Comparison of ENCODE assay signal across 18 cellular contexts in the genomic region with DNA sequence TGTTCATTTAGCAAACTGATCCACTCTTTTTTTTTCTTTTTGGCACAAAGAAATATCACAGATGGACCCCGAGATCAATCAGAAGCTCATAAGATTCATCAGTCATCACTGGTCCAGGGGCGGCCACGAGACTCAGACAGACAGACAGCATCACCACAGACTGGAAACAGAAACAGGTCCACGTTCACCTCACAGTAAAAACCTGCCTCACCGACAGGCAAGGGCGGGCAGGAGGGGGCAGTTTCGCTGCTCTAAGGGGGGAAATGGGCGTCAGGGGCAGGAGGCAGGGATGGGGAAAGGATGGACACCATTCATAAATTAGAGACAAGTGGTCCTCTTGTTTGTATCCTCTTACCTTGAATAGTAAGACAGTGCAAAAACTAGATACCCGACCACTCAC.
"Had no signal": no experiment of that assay in that cellular context is flagged by ENCODE, and none has a peak within 500 bp of the region (broad histone marks: within the 10 kb centered on the region; RNA-seq: fewer than 3 reads in every experiment).

No MANE protein-coding gene starts in this region.

- DNase-seq: cerebellar nuclear complex; heart right ventricle; hypothalamus; kidney glomerular epithelial cell; nephron progenitor cell; pancreas; right lobe of liver; stimulated activated CD4-positive, alpha-beta T cell treated with anti-CD3 and anti-CD28 coated beads, Interleukin-4, amount 100 ng/mL, for 1 hour; stimulated activated CD8-positive, alpha-beta memory T cell treated with anti-CD3 and anti-CD28 coated beads, Interleukin-4, amount 100 ng/mL, for 48 hours; stimulated activated naive CD8-positive, alpha-beta T cell treated with anti-CD3 and anti-CD28 coated beads, Interleukin-15, Interleukin-2, amounts not matched to agents 100 U/mL and 50 U/mL, for 24 hours; thyroid gland; uterus had no signal

- H3K4me3 Mint-ChIP-seq: dendritic cell treated with granulocyte-macrophage colony-stimulating factor and Interleukin-4, amounts not matched to agents 40 ng/mL and 50 ng/mL, for 4 days; nephron progenitor cell; stimulated activated effector memory CD8-positive, alpha-beta T cell treated with anti-CD3 and anti-CD28 coated beads, Interleukin-12 subunit alpha, Interleukin-12 subunit beta, amount 100 ng/mL, for 72 hours; type B pancreatic cell had no signal

- H3K27me3 ChIP-seq: right lobe of liver, thyroid gland, uterus had no signal

- H3K9me3 Mint-ChIP-seq: dendritic cell treated with granulocyte-macrophage colony-stimulating factor and Interleukin-4, amounts not matched to agents 40 ng/mL and 50 ng/mL, for 4 days; nephron progenitor cell; stimulated activated effector memory CD8-positive, alpha-beta T cell treated with anti-CD3 and anti-CD28 coated beads, Interleukin-12 subunit alpha, Interleukin-12 subunit beta, amount 100 ng/mL, for 72 hours; type B pancreatic cell had no signal

- H3K36me3 Mint-ChIP-seq: stimulated activated effector memory CD8-positive, alpha-beta T cell treated with anti-CD3 and anti-CD28 coated beads, Interleukin-12 subunit alpha, Interleukin-12 subunit beta, amount 100 ng/mL, for 72 hours had no signal

- H3K4me3 ChIP-seq: heart right ventricle, pancreas, right lobe of liver, suprapubic skin, thyroid gland, uterus had no signal

- H3K27ac ChIP-seq: heart right ventricle, pancreas, right lobe of liver, suprapubic skin, thyroid gland, uterus had no signal

- ATAC-seq: esophagus mucosa; heart right ventricle; pancreas; right lobe of liver; stimulated activated effector memory CD8-positive, alpha-beta T cell treated with anti-CD3 and anti-CD28 coated beads, Interleukin-12 subunit alpha, Interleukin-12 subunit beta, amount 100 ng/mL, for 72 hours; stimulated activated naive CD8-positive, alpha-beta T cell treated with anti-CD3 and anti-CD28 coated beads, Interleukin-15, Interleukin-2, amounts not matched to agents 100 U/mL and 50 U/mL, for 24 hours had no signal

- H3K36me3 ChIP-seq: pancreas, right lobe of liver, suprapubic skin, uterus had no signal

- H3K4me1 Mint-ChIP-seq: stimulated activated effector memory CD8-positive, alpha-beta T cell treated with anti-CD3 and anti-CD28 coated beads, Interleukin-12 subunit alpha, Interleukin-12 subunit beta, amount 100 ng/mL, for 72 hours had no signal

- H3K4me1 ChIP-seq: pancreas, right lobe of liver, suprapubic skin, thyroid gland, uterus had no signal

- H3K27ac Mint-ChIP-seq: dendritic cell treated with granulocyte-macrophage colony-stimulating factor and Interleukin-4, amounts not matched to agents 40 ng/mL and 50 ng/mL, for 4 days; nephron progenitor cell; progenitor cell of endocrine pancreas; stimulated activated effector memory CD8-positive, alpha-beta T cell treated with anti-CD3 and anti-CD28 coated beads, Interleukin-12 subunit alpha, Interleukin-12 subunit beta, amount 100 ng/mL, for 72 hours; type B pancreatic cell had no signal

- H3K9me3 ChIP-seq: heart right ventricle, pancreas, right lobe of liver, suprapubic skin, thyroid gland, uterus had no signal
